8 cellular contexts compared by ENCODE assay signal in the genomic region with DNA sequence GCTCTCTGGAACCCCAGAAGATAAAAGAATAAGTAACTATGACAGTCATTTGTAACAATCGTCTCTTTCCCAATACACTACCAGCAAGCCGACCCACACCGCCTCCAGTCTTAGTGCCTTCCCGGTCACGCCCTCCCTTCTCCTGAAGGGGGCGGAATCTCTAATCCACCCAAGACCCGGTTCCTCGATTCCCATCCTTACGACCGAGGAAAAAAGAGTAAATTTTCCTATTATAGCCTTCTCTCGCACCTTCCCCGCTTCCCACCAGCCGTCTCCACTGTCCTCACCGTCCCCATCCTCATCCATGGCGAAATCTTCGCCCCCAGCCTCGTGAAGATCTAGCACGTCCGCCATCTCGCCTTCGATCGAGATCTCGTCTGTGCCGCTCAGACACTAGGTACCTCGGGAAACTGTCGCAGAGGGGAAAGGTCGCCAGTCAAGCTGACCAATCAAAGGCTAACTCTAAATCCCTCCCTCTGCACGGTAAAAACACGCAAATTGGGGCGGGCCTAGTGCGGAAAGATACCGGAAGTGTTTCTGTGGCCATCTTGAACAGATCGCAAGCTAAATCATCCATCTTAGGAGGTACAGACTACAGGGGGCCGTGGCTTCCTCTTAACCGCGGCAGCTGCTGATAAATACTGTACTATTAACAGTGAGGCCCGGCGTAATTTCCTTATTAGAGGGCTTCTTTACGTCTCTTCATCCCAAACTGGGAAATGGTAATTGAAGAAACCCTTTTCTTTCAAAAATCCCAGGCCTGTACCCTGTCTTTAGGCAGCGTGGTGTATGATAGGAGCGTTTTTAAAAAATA. TPM values are rescaled to one million over a fixed set of nuclear protein-coding genes. Genes with fewer than 3 reads are reported as not detected.
DNase-seq lines count a peak whose midpoint lies in the region; ATAC-seq and TF ChIP-seq lines count a peak whose summit lies in the region.

RBM8A (minus strand) TSS at position 412 of the 814 bp plus-strand sequence; CDS start at position 354, 58 bp downstream.

- no peaks in the 10 kb centered on the region; the same call in 1 of the 2 replicates for H3K9me2 ChIP-seq in PC-9 (ENCODE audit: insufficient read depth)

- WGBS in esophagus, 2 donors = 0 to 1% methylated on average over 41 of the region's 41 CpGs

- peak within 1 kb of the TSS; percentile 93 for H3K4me2 ChIP-seq in PC-9

- H3K27me3 ChIP-seq in PC-9 (ENCODE audit: insufficient read depth, low read depth) = no peaks in the 10 kb centered on the region
- no peaks in the 10 kb centered on the region for H3K27me3 ChIP-seq in esophagus (ENCODE audit: control insufficient read depth in 1 of 2, insufficient read depth in 2 of 2, low read length in 2 of 2)
- H3K27me3 ChIP-seq in mucosa of stomach (ENCODE audit: control insufficient read depth, insufficient read depth, low read length) = no peaks in the 10 kb centered on the region

- TF ChIP-seq CTCF in PC-9 (conservative IDR thresholded peaks at IDR 0.05) = peak; percentile 87

- no peaks in the 10 kb centered on the region; the same call in 1 of the 2 replicates for H4K20me1 ChIP-seq in PC-9 (ENCODE audit: insufficient read depth)

- intact Hi-C loops in PC-9 (cut with micrococcal nuclease; ENCODE audit: unreplicated experiment) = loop anchor here (5.0 kb wide), 1 partner anchor 110 kb away; no protein-coding TSS in a partner anchor

- H3K36me3 ChIP-seq in PC-9 (ENCODE audit: low read depth) (peaks cover 14% of the 10 kb centered on the region), esophagus (ENCODE audit: control insufficient read depth in 2 of 2, insufficient read depth in 2 of 2, low read length in 1 of 2) (no peaks in the 10 kb centered on the region), mucosa of stomach (ENCODE audit: control insufficient read depth, insufficient read depth, low read length) (no peaks in the 10 kb centered on the region)

- no TSS peak for BruUV-seq in PC-9 (replicated peaks; lab: Mats Ljungman, UMichigan)

- POLR2A ChIA-PET in PC-9 (lab: Charles Lee; ENCODE audit: unreplicated experiment) = interaction anchor here (0.5 to 1.1 kb wide), 9 partner anchors 8 to 81 kb away, joined by 3 to 14 read pairs (median 4); partner anchors contain the start of genes LIX1L, PEX11B and PIAS3

- DNase-seq in DMS79 treated with DMSO at 0.1 percent for 48 hours (lab: John Stamatoyannopoulos, UW) (peak; percentile 99), KBM-7 (peak; percentile 99), PC-9 (peak; percentile 88 to 96)
- DNase-seq in activated T-cell treated with anti-CD3 and anti-CD28 coated beads, Interleukin-2, amount 50 U/mL, for 1 hour = peak; percentile 89
- DNase-seq in stimulated activated CD8-positive, alpha-beta memory T cell treated with anti-CD3 and anti-CD28 coated beads, Interleukin-7, amount 100 ng/mL, for 1 hour (ENCODE audit: low read depth in 2 of 2) = peak; percentile 81 to 82

- CTCF ChIA-PET in PC-9 (lab: Charles Lee) = interaction anchor here (0.6 to 2.2 kb wide), 6 partner anchors 14 to 82 kb away, joined by 3 to 8 read pairs (median 3); partner anchors contain the start of genes ANKRD34A, NUDT17 and POLR3GL

- peak within 1 kb of the TSS; percentile 87 for H2AFZ ChIP-seq in PC-9

- peak; percentile 88 for ATAC-seq in GM21717 (IDR thresholded peaks at IDR 0.05; ENCODE audit: unreplicated experiment)

- peaks cover 30% of the 10 kb centered on the region for H3F3A ChIP-seq in PC-9 (ENCODE audit: insufficient read depth, low read depth)

- H3K27ac ChIP-seq in PC-9 = peak within 1 kb of the TSS; percentile 84
- peak within 1 kb of the TSS; percentile 93 to 98 for H3K27ac ChIP-seq in esophagus (ENCODE audit: low read depth in 2 of 2, low read length in 1 of 2)

- H3K79me2 ChIP-seq in PC-9 (ENCODE audit: low read depth) = peaks cover 28% of the 10 kb centered on the region

- H3K9ac ChIP-seq in mucosa of stomach (ENCODE audit: low read length) = peak within 1 kb of the TSS; percentile 100

- H3K4me1 ChIP-seq in PC-9 (replicated peaks; ENCODE audit: insufficient read depth) (peaks cover 16% of the 10 kb centered on the region), esophagus (ENCODE audit: control insufficient read depth in 2 of 2, insufficient read depth in 2 of 2, low read length in 1 of 2) (no peaks in the 10 kb centered on the region), mucosa of stomach (ENCODE audit: control insufficient read depth, insufficient read depth, low read length) (peaks cover 15% of the 10 kb centered on the region)

- H3K9me3 ChIP-seq in PC-9 (ENCODE audit: insufficient read depth, low read depth) (no peaks in the 10 kb centered on the region), esophagus (ENCODE audit: control insufficient read depth in 2 of 2, insufficient read depth in 1 of 2, low read depth in 1 of 2, low read length in 1 of 2) (no peaks in the 10 kb centered on the region), mucosa of stomach (ENCODE audit: control insufficient read depth, low read length) (no peaks in the 10 kb centered on the region)

- peak within 1 kb of the TSS; percentile 97 for H3K4me3 ChIP-seq in PC-9
- peak within 1 kb of the TSS; percentile 69 to 94 for H3K4me3 ChIP-seq in esophagus (ENCODE audit: low read depth in 1 of 2, low read length in 2 of 2)
- H3K4me3 ChIP-seq in mucosa of stomach (ENCODE audit: low read length) = peak within 1 kb of the TSS; percentile 92

- in situ Hi-C loops in KBM-7 (cut with MboI; ENCODE audit: low pct_unique_long_range_greater_than_20kb, low sequenced_read_pairs) = no loop called here

RNA-seq across cellular contexts. Expression of gene RBM8A, which starts in this region (rescaled TPM):
- 129 and 181 TPM in 2 replicates for total RNA-seq in PC-9 (2021)
- polyA plus RNA-seq in esophagus = 100 to 1,000 TPM; 144 to 250 TPM

Comparison
In these comparisons a context has a peak if more than half of its experiments do, and no peak if none do; other contexts are left out.
1. Peak in every context shown above with its lines: DNase-seq, ATAC-seq, H3K4me3 ChIP-seq and H3K27ac ChIP-seq.